Comparison of ENCODE assay signal across 16 cellular contexts in genomic region chr2:191942114-191943103, GRCh38.
A peak's percentile ranks its signal among the peaks of the same experiment; 100 is the strongest.
DNase-seq lines count a peak whose midpoint lies in the region; ATAC-seq, FAIRE-seq and TF ChIP-seq lines count a peak whose summit lies in the region.
"Had no signal": no experiment of that assay in that cellular context is flagged by ENCODE, and none has a peak within 500 bp of the region (broad histone marks: within the 10 kb centered on the region; RNA-seq: fewer than 3 reads in every experiment).

No MANE protein-coding gene starts in this region.

- H3K4me1 ChIP-seq in K562 (replicated peaks in 1 of 2; ENCODE audit: control insufficient read depth in 2 of 2, insufficient read depth in 2 of 2, low read length in 2 of 2) (peaks cover 0 to 2% of the 10 kb centered on the region in 2 experiments; a peak in 2 of 5 replicates), keratinocyte (ENCODE audit: control insufficient read depth, extremely low read depth, insufficient read depth, low read length) (peaks cover 18% of the 10 kb centered on the region), stomach smooth muscle (ENCODE audit: control insufficient read depth, insufficient read depth, low read length) (peaks cover 4% of the 10 kb centered on the region)

- H3K9me1 ChIP-seq in K562 (ENCODE audit: control insufficient read depth, insufficient read depth, low read length), result no peaks in the 10 kb centered on the region
- no peaks in the 10 kb centered on the region for H3K9me1 ChIP-seq in keratinocyte (ENCODE audit: control insufficient read depth, extremely low read depth, insufficient read depth, low read length)

- H4K20me1 ChIP-seq in K562 (replicated peaks; ENCODE audit: control insufficient read depth, insufficient read depth, low read length), result no peaks in the 10 kb centered on the region
- H4K20me1 ChIP-seq in keratinocyte (ENCODE audit: control insufficient read depth, extremely low read depth, insufficient read depth, low read length), result no peaks in the 10 kb centered on the region

- TF ChIP-seq EP300 in K562 (IDR thresholded peaks at IDR 0.05; ENCODE audit: low read length), result no peak

- H2AFZ ChIP-seq in K562 (ENCODE audit: low read depth, low read length) (no peak overlapping the region), keratinocyte (ENCODE audit: control insufficient read depth, low read length) (peak overlapping the region; percentile 70)

- DNase-seq in NCI-H2227 treated with DMSO at 0.1 percent for 48 hours (lab: John Stamatoyannopoulos, UW) (peak; percentile 16), NCI-H2227 (lab: John Stamatoyannopoulos, UW; ENCODE audit: unreplicated experiment) (no peak), K562 (ENCODE audit: extremely low read depth in 1 of 4, low spot score in 3 of 4) (no peak), keratinocyte (ENCODE audit: low read depth, low spot score) (peak; percentile 28), GM19239 (ENCODE audit: insufficient read length, low spot score) (no peak), MV-4-11 (lab: John Stamatoyannopoulos, UW) (no peak)
- no peak for DNase-seq in stimulated activated naive CD4-positive, alpha-beta T cell (lab: John Stamatoyannopoulos, UW)
- DNase-seq: activated effector memory CD4-positive, alpha-beta T cell treated with Interleukin-2 at 50 U/mL for 16 hours; effector memory CD4-positive, alpha-beta T cell; heart left ventricle; NCI-H1048; T-helper 9 cell had no signal

- CTCF ChIA-PET in K562 (lab: Yijun Ruan, JAX; ENCODE audit: low intra/inter-chr PET ratio), result no interaction called here

- TF ChIP-seq POLR2A in K562 (conservative IDR thresholded peaks at IDR 0.05), result no peak

- TF ChIP-seq RAD21 in K562 (CRISPR knock-in tag; conservative IDR thresholded peaks at IDR 0.05 in 1 of 2, IDR thresholded peaks at IDR 0.05 in 1 of 2), result no peak

- POLR2A ChIA-PET in K562 (lab: Yijun Ruan, JAX), result interaction anchor here (0.6 to 0.8 kb wide), 2 partner anchors 19 to 247 kb away, joined by 3 to 4 read pairs; no protein-coding TSS in a partner anchor

- intact Hi-C loops in K562 (cut with micrococcal nuclease), result no loop called here

- H3K27me3 ChIP-seq in K562 (ENCODE audit: control insufficient read depth in 2 of 2, insufficient read depth in 2 of 2, low read length in 2 of 2), result no peaks in the 10 kb centered on the region
- H3K27me3 ChIP-seq in keratinocyte (ENCODE audit: control insufficient read depth, extremely low read depth, insufficient read depth, low read length), result no peaks in the 10 kb centered on the region
- H3K27me3 ChIP-seq in stomach smooth muscle (ENCODE audit: control insufficient read depth in 1 of 2, insufficient read depth in 2 of 2, low read length in 2 of 2), result no peaks in the 10 kb centered on the region
- H3K27me3 ChIP-seq: heart left ventricle, neutrophil had no signal

- H3K9ac ChIP-seq in K562 (ENCODE audit: insufficient read depth in 1 of 2, low read depth in 2 of 2, low read length in 2 of 2) (no peak overlapping the region), keratinocyte (ENCODE audit: control insufficient read depth, extremely low read depth, insufficient read depth, low read length) (no peak overlapping the region), stomach smooth muscle (ENCODE audit: low read length in 2 of 2) (no peak overlapping the region)

- no peaks in the 10 kb centered on the region for H3K9me3 ChIP-seq in K562 (replicated peaks; ENCODE audit: control insufficient read depth, insufficient read depth, low read depth, low read length)
- no peaks in the 10 kb centered on the region for H3K9me3 ChIP-seq in keratinocyte (ENCODE audit: control insufficient read depth, low read depth, low read length)
- no peaks in the 10 kb centered on the region for H3K9me3 ChIP-seq in stomach smooth muscle (ENCODE audit: control insufficient read depth in 2 of 2, low read length in 2 of 2)
- H3K9me3 ChIP-seq: heart left ventricle, neutrophil, thoracic aorta had no signal

- WGBS in K562 (ENCODE audit: insufficient coverage, low coverage, missing lambda C conversion rate), result 84% methylated on average over 5 of the region's 5 CpGs

- no peaks in the 10 kb centered on the region for H3K79me2 ChIP-seq in K562 (ENCODE audit: control insufficient read depth, insufficient read depth, low read length)
- H3K79me2 ChIP-seq in keratinocyte (ENCODE audit: control insufficient read depth, insufficient read depth, low read length), result no peaks in the 10 kb centered on the region

- peak; percentile 54; the same call in 1 of the 3 replicates for ATAC-seq in K562

- H3K4me2 ChIP-seq in K562 (ENCODE audit: insufficient read depth, low read length) (no peak overlapping the region), keratinocyte (ENCODE audit: control insufficient read depth, extremely low read depth, insufficient read depth, low read depth, low read length) (peak overlapping the region; percentile 53)

- FAIRE-seq in K562 (lab: Jason Lieb, UNC) (no peak), keratinocyte (lab: Jason Lieb, UNC) (peak; percentile 81), GM19239 (lab: Jason Lieb, UNC) (no peak)
- FAIRE-seq: A204.1 had no signal

- H3K36me3 ChIP-seq in K562 (ENCODE audit: control insufficient read depth, insufficient read depth, low read length), result no peaks in the 10 kb centered on the region
- no peaks in the 10 kb centered on the region for H3K36me3 ChIP-seq in keratinocyte (ENCODE audit: control insufficient read depth in 2 of 2, extremely low read depth in 1 of 2, insufficient read depth in 2 of 2, low read length in 2 of 2)
- no peaks in the 10 kb centered on the region for H3K36me3 ChIP-seq in stomach smooth muscle (ENCODE audit: control insufficient read depth in 2 of 2, insufficient read depth in 2 of 2, low read length in 2 of 2)
- H3K36me3 ChIP-seq: heart left ventricle, neutrophil, thoracic aorta had no signal

- H3K27ac ChIP-seq in K562 (ENCODE audit: extremely low read depth, low read depth, low read length), result no peak overlapping the region
- no peak overlapping the region for H3K27ac ChIP-seq in keratinocyte (ENCODE audit: control insufficient read depth, insufficient read depth, low read length)
- peak overlapping the region; percentile 49 for H3K27ac ChIP-seq in stomach smooth muscle (ENCODE audit: low read length)
- H3K27ac ChIP-seq: neutrophil, thoracic aorta had no signal

- in situ Hi-C loops in K562 (cut with MboI), result no loop called here

- no TSS peak for BruUV-seq in K562 (replicated peaks; lab: Mats Ljungman, UMichigan)

- dilution Hi-C loops in keratinocyte (cut with MboI; ENCODE audit: extremely low pct_ligation_motif_present, low sequenced_read_pairs), result no loop called here

- no peak overlapping the region for H3K4me3 ChIP-seq in K562
- H3K4me3 ChIP-seq in keratinocyte (ENCODE audit: control insufficient read depth in 2 of 3, extremely low read depth in 1 of 3, insufficient read depth in 2 of 3, low read depth in 1 of 3, low read length in 3 of 3), result peak overlapping the region in 1 of 3 experiments; percentile 5
- H3K4me3 ChIP-seq in stomach smooth muscle (ENCODE audit: low read length in 2 of 2), result peak overlapping the region in 1 of 2 donors; percentile 10
- H3K4me3 ChIP-seq: heart left ventricle, thoracic aorta had no signal

- TF ChIP-seq CTCF in K562 (IDR thresholded peaks at IDR 0.05 in 2 of 3, conservative IDR thresholded peaks at IDR 0.05 in 1 of 3; ENCODE audit: insufficient read depth in 2 of 3, low read depth in 1 of 3, low read length in 3 of 3) (no peak), keratinocyte (optimal IDR thresholded peaks at IDR 0.05 in 1 of 3, IDR thresholded peaks at IDR 0.05 in 1 of 3, conservative IDR thresholded peaks at IDR 0.05 in 1 of 3; ENCODE audit: extremely low read depth in 1 of 3, insufficient read depth in 2 of 3, low read length in 3 of 3) (no peak)

Comparison
In these comparisons a context has a peak if more than half of its experiments do, and no peak if none do; other contexts are left out.
1. DNase-seq: peak in NCI-H2227 treated with DMSO at 0.1 percent for 48 hours (single experiment) and keratinocyte (single experiment); none in NCI-H2227 (single experiment), K562 (0 of 4), GM19239 (single experiment), MV-4-11 (single experiment) and stimulated activated naive CD4-positive, alpha-beta T cell (0 of 6).